ENCODE assay signal across 1 cellular context in genomic region chr2:156327835-156328401, GRCh38.
TF ChIP-seq lines count a peak whose summit lies in the region.

No MANE protein-coding gene starts in this region.

TF ChIP-seq in GM23338, 12 proteins besides CTCF, POLR2A, EP300 and RAD21 (continued from another document):
- TF ChIP-seq ZNF462 (CRISPR knock-in tag; IDR thresholded peaks at IDR 0.05) (no peak), ZNF331 (CRISPR knock-in tag; IDR thresholded peaks at IDR 0.05; ENCODE audit: low read depth) (no peak), ETS1 (IDR thresholded peaks at IDR 0.05) (no peak), EZH2 (IDR thresholded peaks at IDR 0.05; ENCODE audit: low read depth, unreplicated experiment) (peak; percentile 83), STAT1 (IDR thresholded peaks at IDR 0.05; ENCODE audit: unreplicated experiment) (no peak)
TF ChIP-seq in GM23338: peak in this region for 2.
